In genomic region chr13:36880961-36881360, GRCh38 we compare ENCODE assay signal across 17 cellular contexts. TPM values are rescaled to one million over a fixed set of nuclear protein-coding genes. Genes with fewer than 3 reads are reported as not detected.
DNase-seq lines count a peak whose midpoint lies in the region; ATAC-seq and TF ChIP-seq lines count a peak whose summit lies in the region.
"Had no signal": no experiment of that assay in that cellular context is flagged by ENCODE, and none has a peak within 500 bp of the region (broad histone marks: within the 10 kb centered on the region; RNA-seq: fewer than 3 reads in every experiment).

No MANE protein-coding gene starts in this region.

- no peak overlapping the region for H3K4me3 ChIP-seq in BJ (ENCODE audit: low read depth, low read length)

- no peak for ATAC-seq in GM19328 (IDR thresholded peaks at IDR 0.05; ENCODE audit: unreplicated experiment)
- ATAC-seq in GM19467 (IDR thresholded peaks at IDR 0.05; ENCODE audit: unreplicated experiment) = no peak

- DNase-seq in BJ (ENCODE audit: low read depth) (peak; percentile 1), KBM-7 (peak; percentile 14), dermis microvascular lymphatic vessel endothelial cell (ENCODE audit: low read depth in 2 of 2) (peak; percentile 41 to 64), myocyte (ENCODE audit: low read depth) (peak; percentile 11)
- no peak for DNase-seq in stimulated activated CD4-positive, alpha-beta T cell treated with anti-CD3 and anti-CD28 coated beads, Interleukin-1b, Interleukin-23, amount 100 ng/mL, for 48 hours
- no peak for DNase-seq in stimulated activated CD4-positive, alpha-beta T cell treated with anti-CD3 and anti-CD28 coated beads, Interleukin-4, amount 100 ng/mL, for 24 hours
- DNase-seq: C1 segment of cervical spinal cord, DMS 273 treated with DMSO at 0.1 percent for 48 hours, EL, MM.1S, NCI-H1105 treated with DMSO at 0.1 percent for 48 hours, NCI-H187 treated with DMSO at 0.1 percent for 48 hours, NCI-H2171 treated with DMSO at 0.1 percent for 48 hours, NCI-H510A treated with DMSO at 0.1 percent for 48 hours, SHP77 had no signal

- H3K36me3 ChIP-seq in BJ (ENCODE audit: control insufficient read depth, insufficient read depth, low read length) = no peaks in the 10 kb centered on the region

- no peaks in the 10 kb centered on the region for H3K27me3 ChIP-seq in BJ (ENCODE audit: control insufficient read depth, insufficient read depth, low read length)

- TF ChIP-seq CTCF in BJ (IDR thresholded peaks at IDR 0.05; ENCODE audit: insufficient read depth, low read depth, low read length) = no peak

- in situ Hi-C loops in KBM-7 (cut with MboI; ENCODE audit: low pct_unique_long_range_greater_than_20kb, low sequenced_read_pairs) = no loop called here

- POLR2A ChIA-PET in BJ (lab: Charles Lee) = no interaction called here

- CTCF ChIA-PET in BJ (lab: Yijun Ruan, JAX) = interaction anchor here (0.8 to 1.6 kb wide), 3 partner anchors 10 to 22 kb away, joined by 3 to 9 read pairs (median 3); no protein-coding TSS in a partner anchor

RNA-seq across cellular contexts. Expression of gene SMAD9, which starts 39.1 kb away (rescaled TPM):
- polyA plus RNA-seq in BJ (2011; rRNA removed) = 3.0 and 3.4 TPM in 2 replicates
- 4.0 and 4.4 TPM in 2 replicates for polyA minus RNA-seq in BJ (2011; rRNA and poly(A)+ RNA removed)
- total RNA-seq in dermis microvascular lymphatic vessel endothelial cell (14.5 and 19.2 TPM in 2 replicates), myocyte (1.4 and 1.7 TPM in 2 replicates)
- 0.87 TPM for polyA plus RNA-seq in myocyte (2012)

Comparison
In these comparisons a context has a peak if more than half of its experiments do, and no peak if none do; other contexts are left out.
1. DNase-seq: peak in BJ (single experiment), KBM-7 (single experiment), dermis microvascular lymphatic vessel endothelial cell (2 of 2) and myocyte (single experiment); none in stimulated activated CD4-positive, alpha-beta T cell treated with anti-CD3 and anti-CD28 coated beads, Interleukin-1b, Interleukin-23, amount 100 ng/mL, for 48 hours (single experiment) and stimulated activated CD4-positive, alpha-beta T cell treated with anti-CD3 and anti-CD28 coated beads, Interleukin-4, amount 100 ng/mL, for 24 hours (single experiment).